ENCODE assay signal across 1 cellular context in genomic region chr2:208183937-208184336, GRCh38.
A peak's percentile ranks its signal among the peaks of the same experiment; 100 is the strongest.
TF ChIP-seq lines count a peak whose summit lies in the region.

No MANE protein-coding gene starts in this region.

TF ChIP-seq in H1, 55 proteins besides CTCF, POLR2A, EP300 and RAD21:
- TF ChIP-seq ASH2L (IDR thresholded peaks at IDR 0.05; ENCODE audit: low read length) (peak; percentile 30), NANOG (IDR thresholded peaks at IDR 0.05; ENCODE audit: insufficient read depth, low read depth, low read length, poor library complexity, severe bottlenecking) (no peak), TBP (IDR thresholded peaks at IDR 0.05; ENCODE audit: low read depth, low read length) (0 out of 2 replicates have a peak, but pooled peaks have one; percentile 13), BACH1 (IDR thresholded peaks at IDR 0.05; ENCODE audit: low read length) (no peak)
